1 cellular context compared by ENCODE assay signal in genomic region chr1:45375104-45376090, GRCh38.
TF ChIP-seq lines count a peak whose summit lies in the region.

No MANE protein-coding gene starts in this region.

TF ChIP-seq in IMR-90, 13 proteins besides CTCF, POLR2A, EP300 and RAD21 (continued from another document):
- no peak for TF ChIP-seq USF2 (IDR thresholded peaks at IDR 0.05; ENCODE audit: low read depth, low read length)
- no peak for TF ChIP-seq CHD1 (IDR thresholded peaks at IDR 0.05; ENCODE audit: low read depth, low read length)
- TF ChIP-seq RCOR1 (IDR thresholded peaks at IDR 0.05; ENCODE audit: insufficient replicate concordance, low read length) = no peak
- no peak for TF ChIP-seq RFX5 (IDR thresholded peaks at IDR 0.05; ENCODE audit: low read depth, low read length)
- no peak for TF ChIP-seq MXI1 (IDR thresholded peaks at IDR 0.05; ENCODE audit: borderline replicate concordance, low read depth, low read length)
- TF ChIP-seq BHLHE40 (IDR thresholded peaks at IDR 0.05; ENCODE audit: low read depth, low read length) = no peak
- TF ChIP-seq CEBPB (IDR thresholded peaks at IDR 0.05; ENCODE audit: low read depth, low read length) = no peak
- no peak for TF ChIP-seq MAFK (IDR thresholded peaks at IDR 0.05; ENCODE audit: low read depth, low read length)
- TF ChIP-seq SMC3 (IDR thresholded peaks at IDR 0.05; ENCODE audit: low read depth, low read length) = no peak
- no peak for TF ChIP-seq MAZ (IDR thresholded peaks at IDR 0.05; ENCODE audit: borderline replicate concordance, low read depth, low read length)
- no peak for TF ChIP-seq ELK1 (IDR thresholded peaks at IDR 0.05; ENCODE audit: borderline replicate concordance, low read depth, low read length)
- no peak for TF ChIP-seq FOS (IDR thresholded peaks at IDR 0.05; ENCODE audit: low read depth, low read length)
